ENCODE assay signal across 9 cellular contexts in genomic region chr22:35377735-35378134, GRCh38. TPM values are rescaled to one million over a fixed set of nuclear protein-coding genes. Genes with fewer than 3 reads are reported as not detected.
A peak's percentile ranks its signal among the peaks of the same experiment; 100 is the strongest.
DNase-seq lines count a peak whose midpoint lies in the region; ATAC-seq and TF ChIP-seq lines count a peak whose summit lies in the region.
"Had no signal": no experiment of that assay in that cellular context is flagged by ENCODE, and none has a peak within 500 bp of the region (broad histone marks: within the 10 kb centered on the region; RNA-seq: fewer than 3 reads in every experiment).

No MANE protein-coding gene starts in this region.

- peak overlapping the region; percentile 83 for H3K27ac Mint-ChIP-seq in Calu3 (ENCODE audit: unreplicated experiment)

- no peaks in the 10 kb centered on the region for H3K9me3 Mint-ChIP-seq in Calu3 (ENCODE audit: low read depth, unreplicated experiment)

- H3K4me2 ChIP-seq in OCI-LY3 (ENCODE audit: low read length): peak overlapping the region; percentile 81

- peak overlapping the region; percentile 27; the same call in 1 of the 2 replicates for H3K4me3 ChIP-seq in OCI-LY3 (ENCODE audit: low read length)
- H3K4me3 ChIP-seq in esophagus muscularis mucosa: no peak overlapping the region
- no peak overlapping the region for H3K4me3 ChIP-seq in sigmoid colon

- H3K36me3 ChIP-seq in OCI-LY3 (replicated peaks; ENCODE audit: low read depth, low read length) (peaks cover under 1% of the 10 kb centered on the region), esophagus muscularis mucosa (no peaks in the 10 kb centered on the region), sigmoid colon (no peaks in the 10 kb centered on the region)

- no peak overlapping the region for H2AFZ ChIP-seq in OCI-LY3 (ENCODE audit: low read depth, low read length)

- TF ChIP-seq CTCF in Calu3 (IDR thresholded peaks at IDR 0.05; ENCODE audit: unreplicated experiment): no peak
- no peak for TF ChIP-seq CTCF in OCI-LY3 (IDR thresholded peaks at IDR 0.05; ENCODE audit: low read depth, low read length)
- no peak for TF ChIP-seq CTCF in esophagus muscularis mucosa (IDR thresholded peaks at IDR 0.05)
- no peak for TF ChIP-seq CTCF in sigmoid colon (IDR thresholded peaks at IDR 0.05)

- H3K9me3 ChIP-seq in OCI-LY3 (ENCODE audit: insufficient read depth, low read length) (no peaks in the 10 kb centered on the region), esophagus muscularis mucosa (no peaks in the 10 kb centered on the region), sigmoid colon (no peaks in the 10 kb centered on the region)

- H3K36me3 Mint-ChIP-seq in Calu3 (ENCODE audit: insufficient read depth, unreplicated experiment): peaks cover 31% of the 10 kb centered on the region

- H3K27me3 ChIP-seq in OCI-LY3 (ENCODE audit: low read depth, low read length): no peaks in the 10 kb centered on the region
- H3K27me3 ChIP-seq in esophagus muscularis mucosa: no peaks in the 10 kb centered on the region
- no peaks in the 10 kb centered on the region for H3K27me3 ChIP-seq in sigmoid colon

- peak overlapping the region; percentile 73 for H3K9ac ChIP-seq in OCI-LY3 (ENCODE audit: low read length)

- ATAC-seq in GM19467 (IDR thresholded peaks at IDR 0.05; ENCODE audit: unreplicated experiment): no peak

- intact Hi-C loops in Calu3 (cut with micrococcal nuclease; ENCODE audit: unreplicated experiment) (no loop called here), esophagus muscularis mucosa (cut with DNase I) (no loop called here), sigmoid colon (cut with DNase I) (loop anchor here (10.0 kb wide), 1 partner anchor 547 kb away; no protein-coding TSS in a partner anchor)

- peaks cover 57% of the 10 kb centered on the region for H3K4me1 ChIP-seq in OCI-LY3 (ENCODE audit: low read length)
- peaks cover 28 to 42% (median 31%) of the 10 kb centered on the region in 4 donors for H3K4me1 ChIP-seq in esophagus muscularis mucosa
- H3K4me1 ChIP-seq in sigmoid colon: peaks cover 0 to 30% (median 27%) of the 10 kb centered on the region in 4 donors

- no peaks in the 10 kb centered on the region for H3K27me3 Mint-ChIP-seq in Calu3 (ENCODE audit: unreplicated experiment)

- peaks cover under 1% of the 10 kb centered on the region; the same call in 1 of the 2 replicates for H4K20me1 ChIP-seq in OCI-LY3 (ENCODE audit: insufficient read depth, low read length)

- H3K27ac ChIP-seq in OCI-LY3 (ENCODE audit: low read length): peak overlapping the region; percentile 86
- H3K27ac ChIP-seq in esophagus muscularis mucosa (replicated peaks in 1 of 4): peak overlapping the region; percentile 74 to 76 (median 75)
- H3K27ac ChIP-seq in sigmoid colon: peak overlapping the region; percentile 67 to 87 (median 76)

- no TSS peak for BruUV-seq in Calu3 (replicated peaks; lab: Mats Ljungman, UMichigan)

- H3K79me2 ChIP-seq in OCI-LY3 (ENCODE audit: low read length): peaks cover 13% of the 10 kb centered on the region

- no peak for DNase-seq in Calu3
- DNase-seq in esophagus muscularis mucosa (ENCODE audit: extremely low spot score): no peak
- no peak for DNase-seq in sigmoid colon
- DNase-seq in NCI-H1694 (lab: John Stamatoyannopoulos, UW): no peak
- no peak for DNase-seq in NCI-H510A treated with DMSO at 0.1 percent for 48 hours (lab: John Stamatoyannopoulos, UW)
- no peak for DNase-seq in NCI-H128 (lab: John Stamatoyannopoulos, UW; ENCODE audit: unreplicated experiment)
- DNase-seq: activated naive CD4-positive, alpha-beta T cell treated with anti-CD3 and anti-CD28 coated beads, Interleukin-2, amount 50 U/mL, for 16 hours had no signal

- CTCF ChIA-PET in Calu3 (lab: Charles Lee): no interaction called here

- WGBS in esophagus muscularis mucosa: 69% methylated on average over 3 of the region's 3 CpGs
- 74 to 77% methylated on average over 3 of the region's 3 CpGs for WGBS in sigmoid colon, 2 donors

- TF ChIP-seq EP300 in esophagus muscularis mucosa (IDR thresholded peaks at IDR 0.05) (no peak), sigmoid colon (IDR thresholded peaks at IDR 0.05) (no peak)

- H3K4me3 Mint-ChIP-seq in Calu3 (ENCODE audit: low read depth, unreplicated experiment): no peak overlapping the region

- TF ChIP-seq POLR2A in esophagus muscularis mucosa (IDR thresholded peaks at IDR 0.05; ENCODE audit: low read depth): no peak
- no peak for TF ChIP-seq POLR2A in sigmoid colon (IDR thresholded peaks at IDR 0.05)

- H3K4me1 Mint-ChIP-seq in Calu3 (ENCODE audit: low read depth, unreplicated experiment): peaks cover 46% of the 10 kb centered on the region

RNA-seq across cellular contexts. Expression of gene HMOX1, which starts 3.2 kb away (rescaled TPM):
- total RNA-seq in Calu3 (2022): 0.73 and 0.85 TPM in 2 replicates
- total RNA-seq in esophagus muscularis mucosa: 100 to 1,000 TPM in 1 of 4 donors, 10 to 100 TPM in 2, 1 to 10 TPM in 1; 8.7 to 603 (median 13.0) TPM
- 100 to 1,000 TPM in 1 of 4 donors, 10 to 100 TPM in 1, 1 to 10 TPM in 2; 5.0 to 107 (median 11.7) TPM for total RNA-seq in sigmoid colon
- polyA plus RNA-seq in sigmoid colon: 100 to 1,000 TPM in 1 of 3 donors, 10 to 100 TPM in 2; 35.5 to 138 (median 67.9) TPM

RNA-seq across cellular contexts. Expression of gene MCM5, which starts 22.2 kb away (rescaled TPM):
- total RNA-seq in Calu3 (2022): 88.4 and 93.0 TPM in 2 replicates
- total RNA-seq in esophagus muscularis mucosa: 10 to 100 TPM in 3 of 4 donors, 1 to 10 TPM in 1; 9.1 to 22.2 (median 16.4) TPM
- total RNA-seq in sigmoid colon: 10 to 100 TPM in 3 of 4 donors, 1 to 10 TPM in 1; 10.0 to 15.0 (median 12.6) TPM
- 10 to 100 TPM in 2 of 3 donors, 1 to 10 TPM in 1; 9.9 to 42.6 (median 14.4) TPM for polyA plus RNA-seq in sigmoid colon
